13 cellular contexts compared by ENCODE assay signal in the genomic region with DNA sequence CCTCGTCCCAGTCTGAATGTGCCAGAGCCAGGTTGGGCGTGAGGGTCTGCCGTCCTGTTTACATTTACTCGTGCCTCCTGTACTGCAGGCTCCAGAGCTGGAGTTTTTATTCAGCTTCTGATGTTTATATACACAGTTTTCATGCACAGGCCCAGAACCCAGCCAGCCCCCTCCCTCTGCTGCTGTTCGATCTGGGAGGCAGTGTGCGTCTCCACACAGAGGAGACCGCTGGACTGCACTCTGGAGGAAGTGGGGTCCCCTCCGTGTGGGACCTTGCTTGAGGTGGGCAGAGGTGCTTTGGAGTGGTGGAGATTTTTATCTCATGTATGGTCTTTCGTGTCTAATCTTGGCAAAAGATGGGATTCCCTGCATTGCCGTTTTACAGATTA.
"Had no signal": no experiment of that assay in that cellular context is flagged by ENCODE, and none has a peak within 500 bp of the region (broad histone marks: within the 10 kb centered on the region; RNA-seq: fewer than 3 reads in every experiment).

No MANE protein-coding gene starts in this region.

- H3K4me1 Mint-ChIP-seq: activated naive CD4-positive, alpha-beta T cell treated with anti-CD3 and anti-CD28 coated beads, Interleukin-2, amount 10 ng/mL, durations not matched to agents 7 days and 5 days; stimulated activated memory B cell treated with anti-CD40 and anti-IgM and Interleukin-4, amounts not matched to agents 10 μg/mL and 1 μg/mL and 100 μg/mL, for 72 hours; T-cell had no signal

- H3K4me1 ChIP-seq: lower lobe of right lung had no signal

- H3K9me3 ChIP-seq: adrenal gland, lower lobe of right lung, tibial nerve had no signal

- DNase-seq: activated CD4-positive, alpha-beta T cell treated with anti-CD3 and anti-CD28 coated beads for 4 hours; activated CD8-positive, alpha-beta T cell treated with anti-CD3 and anti-CD28 coated beads, Interleukin-2, amount 10 ng/mL, durations not matched to agents 7 days and 5 days; central memory CD4-positive, alpha-beta T cell; cortex of kidney; effector memory CD4-positive, alpha-beta T cell; stimulated activated CD4-positive, alpha-beta T cell treated with anti-CD3 and anti-CD28 coated beads, Interleukin-1b, Interleukin-23, amount 100 ng/mL, for 48 hours; T-cell had no signal

- ATAC-seq: activated CD8-positive, alpha-beta T cell treated with anti-CD3 and anti-CD28 coated beads, Interleukin-2, amount 10 ng/mL, durations not matched to agents 7 days and 5 days; stimulated activated memory B cell treated with anti-CD40 and anti-IgM and Interleukin-4, amounts not matched to agents 10 μg/mL and 1 μg/mL and 100 μg/mL, for 72 hours; T-cell had no signal

- H3K27me3 Mint-ChIP-seq: activated naive CD4-positive, alpha-beta T cell treated with anti-CD3 and anti-CD28 coated beads, Interleukin-2, amount 10 ng/mL, durations not matched to agents 7 days and 5 days; T-cell had no signal

- H3K36me3 Mint-ChIP-seq: activated naive CD4-positive, alpha-beta T cell treated with anti-CD3 and anti-CD28 coated beads, Interleukin-2, amount 10 ng/mL, durations not matched to agents 7 days and 5 days; stimulated activated memory B cell treated with anti-CD40 and anti-IgM and Interleukin-4, amounts not matched to agents 10 μg/mL and 1 μg/mL and 100 μg/mL, for 72 hours; T-cell had no signal

- H3K36me3 ChIP-seq: adrenal gland, lower lobe of right lung, tibial nerve had no signal

- H3K4me3 ChIP-seq: adrenal gland, lower lobe of right lung, tibial nerve had no signal

- H3K9me3 Mint-ChIP-seq: activated naive CD4-positive, alpha-beta T cell treated with anti-CD3 and anti-CD28 coated beads, Interleukin-2, amount 10 ng/mL, durations not matched to agents 7 days and 5 days; nephron; stimulated activated memory B cell treated with anti-CD40 and anti-IgM and Interleukin-4, amounts not matched to agents 10 μg/mL and 1 μg/mL and 100 μg/mL, for 72 hours; T-cell had no signal

- H3K4me3 Mint-ChIP-seq: activated CD8-positive, alpha-beta T cell treated with anti-CD3 and anti-CD28 coated beads, Interleukin-2, amount 10 ng/mL, durations not matched to agents 7 days and 5 days; activated naive CD4-positive, alpha-beta T cell treated with anti-CD3 and anti-CD28 coated beads, Interleukin-2, amount 10 ng/mL, durations not matched to agents 7 days and 5 days; nephron; stimulated activated memory B cell treated with anti-CD40 and anti-IgM and Interleukin-4, amounts not matched to agents 10 μg/mL and 1 μg/mL and 100 μg/mL, for 72 hours; T-cell had no signal

- H3K27ac Mint-ChIP-seq: activated CD8-positive, alpha-beta T cell treated with anti-CD3 and anti-CD28 coated beads, Interleukin-2, amount 10 ng/mL, durations not matched to agents 7 days and 5 days; activated naive CD4-positive, alpha-beta T cell treated with anti-CD3 and anti-CD28 coated beads, Interleukin-2, amount 10 ng/mL, durations not matched to agents 7 days and 5 days; stimulated activated memory B cell treated with anti-CD40 and anti-IgM and Interleukin-4, amounts not matched to agents 10 μg/mL and 1 μg/mL and 100 μg/mL, for 72 hours; T-cell had no signal

- H3K27me3 ChIP-seq: adrenal gland, tibial nerve had no signal
